Comparison of ENCODE assay signal across 9 cellular contexts in the genomic region with DNA sequence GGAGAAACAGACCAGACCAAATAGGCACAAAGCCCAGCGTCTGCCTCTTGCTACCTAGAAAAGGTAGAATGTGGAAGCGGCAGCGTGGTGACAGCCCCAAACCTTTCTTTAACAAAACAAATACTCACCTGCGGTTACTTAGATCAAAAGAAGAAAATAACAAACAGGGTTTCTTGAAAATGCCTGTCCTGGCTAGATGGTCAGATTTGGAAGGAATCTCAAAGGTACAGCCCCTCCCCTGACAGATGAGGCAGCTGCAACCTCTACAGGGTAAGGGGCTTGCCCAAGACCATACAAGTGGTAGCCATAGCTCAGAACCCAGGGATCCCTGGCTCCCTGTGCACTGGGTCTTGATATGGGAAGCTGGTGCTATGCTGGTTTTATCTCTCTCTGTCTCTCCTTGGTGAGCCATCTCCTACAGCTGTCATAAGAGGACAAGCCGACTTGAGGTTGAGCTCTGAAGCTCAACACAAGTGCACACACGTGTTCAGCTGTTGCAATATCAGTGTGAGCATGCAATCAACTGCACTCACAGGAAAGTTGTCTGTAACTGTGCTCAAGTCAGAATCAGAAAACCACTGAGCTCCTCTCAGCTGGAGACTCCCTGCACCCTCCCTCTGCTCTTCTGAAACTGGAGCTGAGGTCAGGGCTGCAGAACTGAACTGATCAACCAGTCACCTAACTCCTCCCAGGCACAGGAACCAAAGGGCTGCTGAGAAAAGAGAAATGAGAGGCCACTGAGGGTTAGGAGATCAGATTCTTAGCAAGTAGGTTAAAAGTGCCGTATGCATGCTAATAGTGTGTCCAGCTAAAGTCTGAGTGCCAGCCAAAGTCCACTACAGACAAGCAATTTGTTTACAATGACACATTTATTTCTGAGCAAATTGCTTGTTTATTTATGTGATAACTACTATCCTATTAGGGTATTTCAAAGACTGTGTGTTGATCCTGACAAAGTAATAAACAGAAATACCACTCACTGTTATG. TPM values are rescaled to one million over a fixed set of nuclear protein-coding genes. Genes with fewer than 3 reads are reported as not detected.
A peak's percentile ranks its signal among the peaks of the same experiment; 100 is the strongest.
DNase-seq lines count a peak whose midpoint lies in the region; ATAC-seq and TF ChIP-seq lines count a peak whose summit lies in the region.
"Had no signal": no experiment of that assay in that cellular context is flagged by ENCODE, and none has a peak within 500 bp of the region (broad histone marks: within the 10 kb centered on the region; RNA-seq: fewer than 3 reads in every experiment).

No MANE protein-coding gene starts in this region.

- TF ChIP-seq EP300 in gastroesophageal sphincter (IDR thresholded peaks at IDR 0.05), result no peak

- peaks cover 59 to 73% (median 65%) of the 10 kb centered on the region in 3 donors for H3K4me1 Mint-ChIP-seq in T-cell

- H3K4me3 ChIP-seq in AG10803 (ENCODE audit: low read length), result no peak overlapping the region
- no peak overlapping the region for H3K4me3 ChIP-seq in gastroesophageal sphincter
- H3K4me3 ChIP-seq: adrenal gland had no signal

- 43 to 62% methylated on average over 2 to 6 of the region's 7 CpGs for WGBS in gastroesophageal sphincter (ENCODE audit: low coverage in 1 of 2), 2 donors

- H3K27me3 Mint-ChIP-seq in T-cell, result no peaks in the 10 kb centered on the region

- DNase-seq in AG10803 (ENCODE audit: low read depth), result peak; percentile 69
- DNase-seq in T-cell, result peak in 10 of 34 experiments; percentile 26 to 59 (median 36)
- DNase-seq in DMS153 treated with DMSO at 0.1 percent for 48 hours (lab: John Stamatoyannopoulos, UW; ENCODE audit: unreplicated experiment), result no peak
- no peak for DNase-seq in KG1 (lab: John Stamatoyannopoulos, UW)
- no peak for DNase-seq in cerebellar nuclear complex (lab: John Stamatoyannopoulos, UW)

- no peak for TF ChIP-seq CTCF in AG10803 (conservative IDR thresholded peaks at IDR 0.05; ENCODE audit: low read length)
- no peak for TF ChIP-seq CTCF in gastroesophageal sphincter (IDR thresholded peaks at IDR 0.05)

- peaks cover 90% of the 10 kb centered on the region for H3K27me3 ChIP-seq in gastroesophageal sphincter
- H3K27me3 ChIP-seq: adrenal gland had no signal

- peaks cover 0 to 5% (median 3%) of the 10 kb centered on the region in 3 donors for H3K4me1 ChIP-seq in gastroesophageal sphincter

- H3K36me3 Mint-ChIP-seq in T-cell, result no peaks in the 10 kb centered on the region

- H3K27ac ChIP-seq in gastroesophageal sphincter, result no peak overlapping the region
- H3K27ac ChIP-seq: adrenal gland had no signal

- H3K9me3 ChIP-seq in gastroesophageal sphincter, result no peaks in the 10 kb centered on the region
- H3K9me3 ChIP-seq: adrenal gland had no signal

- POLR2A ChIA-PET in T-cell (lab: Charles Lee), result interaction anchor here (0.5 to 1.6 kb wide), 9 partner anchors 10 to 343 kb away, joined by 3 to 9 read pairs (median 5); a partner anchor contains a TSS

- H3K27ac Mint-ChIP-seq in T-cell, result peak overlapping the region; percentile 89 to 91

- TF ChIP-seq POLR2A in GM19193 (IDR thresholded peaks at IDR 0.05; ENCODE audit: extremely low read depth, insufficient read depth, insufficient read length) (peak; percentile 59), gastroesophageal sphincter (IDR thresholded peaks at IDR 0.05) (no peak)

- peak; percentile 92 for ATAC-seq in HG03103 (IDR thresholded peaks at IDR 0.05; ENCODE audit: low read depth, unreplicated experiment)
- peak; percentile 89 to 94 (median 92) for ATAC-seq in T-cell (replicated peaks in 1 of 4)
- ATAC-seq in gastroesophageal sphincter, result peak; percentile 39

- H3K4me3 Mint-ChIP-seq in T-cell, result peak overlapping the region; percentile 25 to 75 (median 60)

- no peaks in the 10 kb centered on the region for H3K9me3 Mint-ChIP-seq in T-cell

- CTCF ChIA-PET in T-cell (lab: Charles Lee), result interaction anchor here in 1 of 2 donors (0.5 to 1.6 kb wide), 4 partner anchors 18 to 128 kb away, joined by 3 to 6 read pairs (median 4); a partner anchor contains a TSS

- H3K36me3 ChIP-seq in gastroesophageal sphincter, result no peaks in the 10 kb centered on the region
- H3K36me3 ChIP-seq: adrenal gland had no signal

RNA-seq across cellular contexts. Expression of a gene that starts 6.1 kb away (rescaled TPM):
- total RNA-seq in T-cell (10 to 100 TPM; 50.7 to 66.5 (median 61.9) TPM), gastroesophageal sphincter (1 to 10 TPM; 2.5 to 8.1 (median 3.3) TPM)

RNA-seq across cellular contexts. Expression of a gene that starts 18.8 kb away (rescaled TPM):
- 100 to 1,000 TPM; 163 to 277 (median 177) TPM for total RNA-seq in T-cell
- 1 to 10 TPM; 6.1 to 8.8 (median 8.4) TPM for total RNA-seq in gastroesophageal sphincter

Comparison
In these comparisons a context has a peak if more than half of its experiments do, and no peak if none do; other contexts are left out.
1. ATAC-seq: peak in every context shown above with its lines; median percentile 92 in HG03103; 92 in T-cell; 39 in gastroesophageal sphincter.
2. RNA of a gene that starts 6.1 kb away (total RNA-seq): 50.7 to 66.5 TPM in T-cell; 2.5 to 8.1 TPM in gastroesophageal sphincter; every median in the first group is over 4 times any median in the second.
3. RNA of a gene that starts 18.8 kb away (total RNA-seq): 163 to 277 TPM in T-cell; 6.1 to 8.8 TPM in gastroesophageal sphincter; every median in the first group is over 10 times any median in the second.